ENCODE assay signal across 8 cellular contexts in the genomic region with DNA sequence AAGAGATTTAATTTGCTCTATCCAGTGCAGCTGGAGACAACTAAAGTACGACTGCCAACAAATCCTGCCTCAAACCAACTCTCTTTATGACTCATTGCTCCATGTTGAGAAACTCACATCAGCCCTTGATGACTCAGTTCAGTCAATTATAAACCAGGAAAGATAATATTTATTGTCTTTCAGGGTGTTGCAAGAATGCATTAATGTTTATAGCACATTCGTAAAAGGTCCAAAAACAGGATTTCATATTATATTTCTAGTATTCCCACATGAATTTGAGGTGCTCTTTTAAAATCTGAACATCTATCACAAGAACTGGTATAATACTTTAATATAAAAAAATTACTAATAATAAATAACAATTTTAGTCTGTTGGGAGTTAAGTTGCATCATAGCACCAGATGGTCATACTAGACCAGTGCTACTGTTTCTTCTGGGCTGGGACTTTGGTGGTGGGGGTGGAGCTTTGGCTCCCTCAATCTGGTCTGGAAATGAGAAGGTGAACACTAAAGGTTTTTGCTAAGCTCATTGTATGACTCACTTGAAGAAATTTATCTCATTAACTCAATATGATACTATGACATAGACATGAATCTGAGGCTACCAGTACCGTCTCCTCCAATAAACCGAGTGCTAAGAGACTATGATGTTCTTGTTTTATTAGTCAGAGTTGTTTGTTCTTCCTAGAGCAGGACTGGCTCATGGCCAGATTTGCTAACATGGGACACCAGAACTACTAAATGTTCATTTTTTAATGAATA. TPM values are rescaled to one million over a fixed set of nuclear protein-coding genes. Genes with fewer than 3 reads are reported as not detected.
DNase-seq lines count a peak whose midpoint lies in the region; ATAC-seq, FAIRE-seq and TF ChIP-seq lines count a peak whose summit lies in the region.

No MANE protein-coding gene starts in this region.

- BruUV-seq in Panc1 (replicated peaks; lab: Mats Ljungman, UMichigan): no TSS peak

- peak; percentile 85 for DNase-seq in AG09319 (ENCODE audit: extremely low read depth, low read depth)
- peak; percentile 92 for DNase-seq in Panc1 (ENCODE audit: low read depth, low spot score)
- DNase-seq in dermis blood vessel endothelial cell: peak; percentile 91
- DNase-seq in pancreas: peak in 4 of 6 donors; percentile 40 to 81 (median 57)
- no peak for DNase-seq in NCI-H187 treated with DMSO at 0.1 percent for 48 hours (lab: John Stamatoyannopoulos, UW)
- no peak for DNase-seq in GDM1 (lab: John Stamatoyannopoulos, UW)

- H3K4me1 ChIP-seq in Panc1 (ENCODE audit: control insufficient read depth, insufficient read depth, low read length) (peaks cover 62% of the 10 kb centered on the region), pancreas (peaks cover 8 to 26% (median 10%) of the 10 kb centered on the region in 3 donors)

- ATAC-seq in GM18907 (IDR thresholded peaks at IDR 0.05; ENCODE audit: unreplicated experiment) (peak; percentile 97), HG03175 (IDR thresholded peaks at IDR 0.05; ENCODE audit: unreplicated experiment) (peak; percentile 89), Panc1 (peak; percentile 89), pancreas (peak; percentile 87 to 94 (median 92))

- WGBS in pancreas, 2 donors: 26 to 30% methylated on average over 4 of the region's 4 CpGs

- no peaks in the 10 kb centered on the region for H3K36me3 ChIP-seq in Panc1 (ENCODE audit: control insufficient read depth, insufficient read depth, low read length)
- H3K36me3 ChIP-seq in pancreas: no peaks in the 10 kb centered on the region

- CTCF ChIA-PET in Panc1 (lab: Charles Lee): no interaction called here

- TF ChIP-seq CTCF in AG09319 (IDR thresholded peaks at IDR 0.05; ENCODE audit: low read depth, low read length): no peak
- no peak for TF ChIP-seq CTCF in Panc1 (IDR thresholded peaks at IDR 0.05)
- no peak for TF ChIP-seq CTCF in pancreas (IDR thresholded peaks at IDR 0.05)

- POLR2A ChIA-PET in Panc1 (lab: Charles Lee): interaction anchor here (0.6 to 1.0 kb wide), 3 partner anchors 10 to 241 kb away, joined by 3 read pairs; no protein-coding TSS in a partner anchor

- FAIRE-seq in pancreas (lab: Jason Lieb, UNC): peak; percentile 93

- H3K27ac ChIP-seq in Panc1 (ENCODE audit: low read length) (peak overlapping the region; percentile 99), pancreas (peak overlapping the region in 3 of 4 donors; percentile 37 to 73 (median 71))

- intact Hi-C loops in Panc1 (cut with micrococcal nuclease; ENCODE audit: unreplicated experiment) (no loop called here), pancreas (cut with DNase I) (no loop called here)

- H3K9me3 ChIP-seq in Panc1 (ENCODE audit: control insufficient read depth, insufficient read depth, low read depth, low read length) (no peaks in the 10 kb centered on the region), pancreas (no peaks in the 10 kb centered on the region)

- H3K4me3 ChIP-seq in Panc1 (ENCODE audit: low read depth in 2 of 2, low read length in 2 of 2): no peak overlapping the region; a peak in 1 of 4 replicates
- H3K4me3 ChIP-seq in pancreas: no peak overlapping the region

- in situ Hi-C loops in Panc1 (cut with HindIII; ENCODE audit: low pct_unique_long_range_greater_than_20kb, low sequenced_read_pairs): no loop called here

- H3K27me3 ChIP-seq in Panc1 (ENCODE audit: control insufficient read depth, insufficient read depth, low read length): no peaks in the 10 kb centered on the region
- H3K27me3 ChIP-seq in pancreas: no peaks in the 10 kb centered on the region

RNA-seq across cellular contexts. Expression of a gene that starts 26.6 kb away (rescaled TPM):
- total RNA-seq in Panc1 (2021; ENCODE audit: unreplicated experiment) (121 TPM), dermis blood vessel endothelial cell (31.5 and 41.5 TPM in 2 replicates), pancreas (10 to 100 TPM in 2 of 6 donors, 1 to 10 TPM in 4; 6.6 to 23.7 (median 9.7) TPM)
- 60.5 TPM for polyA plus RNA-seq in Panc1 (2012; ENCODE audit: insufficient read length)
- 1 to 10 TPM; 4.1 to 4.4 TPM for polyA plus RNA-seq in pancreas

Comparison
In these comparisons a context has a peak if more than half of its experiments do, and no peak if none do; other contexts are left out.
1. DNase-seq: peak in AG09319 (single experiment), Panc1 (single experiment), dermis blood vessel endothelial cell (single experiment) and pancreas (4 of 6); none in NCI-H187 treated with DMSO at 0.1 percent for 48 hours (single experiment) and GDM1 (single experiment).
2. Peak in every context shown above with its lines, with median percentiles within 50 percentile points of each other: ATAC-seq.